In genomic region chr19:41323430-41324125, GRCh38 we compare ENCODE assay signal across 8 cellular contexts. TPM values are rescaled to one million over a fixed set of nuclear protein-coding genes. Genes with fewer than 3 reads are reported as not detected.
DNase-seq lines count a peak whose midpoint lies in the region; ATAC-seq and TF ChIP-seq lines count a peak whose summit lies in the region.

No MANE protein-coding gene starts in this region.

- DNase-seq in H7 (peak; percentile 85), NCI-H748 (lab: John Stamatoyannopoulos, UW; ENCODE audit: unreplicated experiment) (no peak), NCI-H1417 treated with DMSO at 0.1 percent for 48 hours (lab: John Stamatoyannopoulos, UW) (no peak)
- no peak for DNase-seq in central memory CD4-positive, alpha-beta T cell

- H2AFZ ChIP-seq in SU-DHL-6 (ENCODE audit: low read depth, low read length, severe bottlenecking), result no peak overlapping the region

- peak overlapping the region; percentile 91 to 93 (median 93) for H3K27ac Mint-ChIP-seq in nephron

- no peaks in the 10 kb centered on the region for H4K20me1 ChIP-seq in SU-DHL-6 (ENCODE audit: low read depth, low read length)

- no peak for ATAC-seq in GM19035 (IDR thresholded peaks at IDR 0.05; ENCODE audit: unreplicated experiment)

- 45 to 61% methylated on average over 15 to 16 of the region's 16 CpGs for WGBS in esophagus, 2 donors

- peaks cover 2 to 38% of the 10 kb centered on the region in 2 donors for H3K4me1 ChIP-seq in esophagus (ENCODE audit: control insufficient read depth in 2 of 2, insufficient read depth in 2 of 2, low read length in 1 of 2)

- no peak for TF ChIP-seq CTCF in SU-DHL-6 (IDR thresholded peaks at IDR 0.05; ENCODE audit: insufficient read depth, low read length, poor library complexity, severe bottlenecking)
- no peak for TF ChIP-seq CTCF in nephron (IDR thresholded peaks at IDR 0.05; ENCODE audit: unreplicated experiment in 3 of 3)

- H3K36me3 ChIP-seq in H7 (replicated peaks; ENCODE audit: control insufficient read depth, insufficient read depth, low read length) (peaks cover 11% of the 10 kb centered on the region), SU-DHL-6 (ENCODE audit: low read length) (no peaks in the 10 kb centered on the region), esophagus (ENCODE audit: control insufficient read depth in 2 of 2, insufficient read depth in 2 of 2, low read length in 1 of 2) (peaks cover 3 to 43% of the 10 kb centered on the region in 2 donors)

- no peaks in the 10 kb centered on the region for H3K9me3 ChIP-seq in SU-DHL-6 (ENCODE audit: insufficient read depth, low read length)
- H3K9me3 ChIP-seq in esophagus (ENCODE audit: control insufficient read depth in 2 of 2, insufficient read depth in 1 of 2, low read depth in 1 of 2, low read length in 1 of 2), result no peaks in the 10 kb centered on the region

- H3K79me2 ChIP-seq in SU-DHL-6 (ENCODE audit: insufficient read depth, low read length), result no peaks in the 10 kb centered on the region

- peak overlapping the region; percentile 17; the same call in 1 of the 2 replicates for H3K27ac ChIP-seq in SU-DHL-6 (ENCODE audit: low read depth, low read length)
- peak overlapping the region; percentile 76 to 78 for H3K27ac ChIP-seq in esophagus (ENCODE audit: low read depth in 2 of 2, low read length in 1 of 2)

- H3K9ac ChIP-seq in SU-DHL-6 (ENCODE audit: low read length), result no peak overlapping the region

- peaks cover 18% of the 10 kb centered on the region for H3K36me3 Mint-ChIP-seq in nephron (ENCODE audit: low read depth)

- peaks cover 54% of the 10 kb centered on the region for H3K4me1 Mint-ChIP-seq in nephron

- peaks cover 24% of the 10 kb centered on the region for H3F3A ChIP-seq in SU-DHL-6 (ENCODE audit: insufficient read depth)

- H3K27me3 Mint-ChIP-seq in nephron (ENCODE audit: low read depth), result no peaks in the 10 kb centered on the region

- H3K4me2 ChIP-seq in SU-DHL-6 (ENCODE audit: low read depth, low read length, poor library complexity, severe bottlenecking), result no peak overlapping the region

- H3K4me3 Mint-ChIP-seq in nephron, result peak overlapping the region in 2 of 3 experiments; percentile 74 to 79

- no peaks in the 10 kb centered on the region for H3K27me3 ChIP-seq in H7 (ENCODE audit: control insufficient read depth, insufficient read depth, low read length)
- no peaks in the 10 kb centered on the region for H3K27me3 ChIP-seq in SU-DHL-6 (ENCODE audit: low read length)
- H3K27me3 ChIP-seq in esophagus (ENCODE audit: control insufficient read depth in 1 of 2, insufficient read depth in 2 of 2, low read length in 2 of 2), result no peaks in the 10 kb centered on the region

- no peaks in the 10 kb centered on the region for H3K9me3 Mint-ChIP-seq in nephron

- no peaks in the 10 kb centered on the region for H3K9me2 ChIP-seq in SU-DHL-6 (replicated peaks; ENCODE audit: insufficient read depth, low read length)

- H3K4me3 ChIP-seq in H7 (ENCODE audit: insufficient read depth, low read depth, low read length) (no peak overlapping the region), SU-DHL-6 (ENCODE audit: insufficient read depth, low read length, poor library complexity, severe bottlenecking) (no peak overlapping the region), esophagus (ENCODE audit: low read depth in 1 of 2, low read length in 2 of 2) (no peak overlapping the region)

RNA-seq across cellular contexts. Expression of gene CCDC97, which starts 13.6 kb away (rescaled TPM):
- 19.6 and 20.8 TPM in 2 replicates for total RNA-seq in H7 (2014; rRNA removed; shearing (Covaris generic))
- polyA plus RNA-seq in esophagus, result 10 to 100 TPM; 12.2 to 14.0 TPM

RNA-seq across cellular contexts. Expression of gene TGFB1, which starts 30.1 kb away (rescaled TPM):
- 8.6 and 11.6 TPM in 2 replicates for total RNA-seq in H7 (2014; rRNA removed; shearing (Covaris generic))
- 10 to 100 TPM; 16.2 to 77.1 TPM for polyA plus RNA-seq in esophagus

RNA-seq across cellular contexts. Expression of gene B9D2, which starts 40.4 kb away (rescaled TPM):
- 1.1 and 2.9 TPM in 2 replicates for total RNA-seq in H7 (2014; rRNA removed; shearing (Covaris generic))
- polyA plus RNA-seq in esophagus, result 1 to 10 TPM; 3.1 to 6.0 TPM

RNA-seq across cellular contexts. Expression of gene TMEM91, which starts 52.8 kb away (rescaled TPM):
- total RNA-seq in H7 (2014; rRNA removed; shearing (Covaris generic)), result 8.4 and 13.3 TPM in 2 replicates
- polyA plus RNA-seq in esophagus, result 10 to 100 TPM; 13.8 to 17.3 TPM

RNA-seq across cellular contexts. Expression of gene HNRNPUL1, which starts 59.4 kb away (rescaled TPM):
- total RNA-seq in H7 (2014; rRNA removed; shearing (Covaris generic)), result 178 and 194 TPM in 2 replicates
- 10 to 100 TPM; 64.9 to 73.4 TPM for polyA plus RNA-seq in esophagus
